Comparison of ENCODE assay signal across 16 cellular contexts in genomic region chr10:91024541-91024940, GRCh38.
A peak's percentile ranks its signal among the peaks of the same experiment; 100 is the strongest.
DNase-seq lines count a peak whose midpoint lies in the region.
"Had no signal": no experiment of that assay in that cellular context is flagged by ENCODE, and none has a peak within 500 bp of the region (broad histone marks: within the 10 kb centered on the region; RNA-seq: fewer than 3 reads in every experiment).

No MANE protein-coding gene starts in this region.

- no peaks in the 10 kb centered on the region for H3K36me3 ChIP-seq in adipocyte (ENCODE audit: control insufficient read depth, insufficient read depth, low read length, severe bottlenecking)

- H3K9ac ChIP-seq in adipocyte (ENCODE audit: low read length), result peak overlapping the region; percentile 20

- no peaks in the 10 kb centered on the region for H3K27me3 ChIP-seq in adipocyte (replicated peaks; ENCODE audit: control insufficient read depth, insufficient read depth, low read length)

- no peaks in the 10 kb centered on the region for H3K9me3 ChIP-seq in adipocyte (ENCODE audit: control insufficient read depth, low read length)
- H3K9me3 ChIP-seq: A549 had no signal

- peaks cover 16% of the 10 kb centered on the region for H3K4me1 ChIP-seq in adipocyte (ENCODE audit: control insufficient read depth, insufficient read depth, low read length)
- H3K4me1 ChIP-seq: A549 had no signal

- DNase-seq in COLO829 (ENCODE audit: low spot score) (peak; percentile 17), adipocyte (ENCODE audit: low read depth) (no peak), globus pallidus (ENCODE audit: low spot score) (peak; percentile 38), substantia nigra (lab: John Stamatoyannopoulos, UW) (peak in 3 of 49 donors; percentile 7 to 23 (median 15)), islet precursor cell (no peak), GM19240 (ENCODE audit: insufficient read length, low spot score) (no peak)
- no peak for DNase-seq in stimulated activated CD4-positive, alpha-beta T cell treated with anti-CD3 and anti-CD28 coated beads, Interleukin-2, amount 100 ng/mL, for 48 hours
- DNase-seq: CD4-positive, alpha-beta T cell; DMS153; GF-D8; NCI-H1105; NCI-H1694 treated with DMSO at 0.1 percent for 48 hours; NCI-H748 treated with DMSO at 0.1 percent for 48 hours; NK-92 treated with Interleukin-12 subunit alpha and Interleukin-12 subunit beta, amount 100 ng/mL, for 24 hours; Right ventricle myocardium superior had no signal

- H3K27ac ChIP-seq in substantia nigra (ENCODE audit: low read depth, low read length, poor library complexity, severe bottlenecking), result peak overlapping the region; percentile 97
- H3K27ac ChIP-seq: A549 had no signal

- H3K4me3 ChIP-seq in adipocyte (ENCODE audit: low read length), result no peak overlapping the region
- H3K4me3 ChIP-seq: A549 had no signal

Comparison
In these comparisons a context has a peak if more than half of its experiments do, and no peak if none do; other contexts are left out.
1. DNase-seq: peak in COLO829 (single experiment) and globus pallidus (single experiment); none in adipocyte (single experiment), stimulated activated CD4-positive, alpha-beta T cell treated with anti-CD3 and anti-CD28 coated beads, Interleukin-2, amount 100 ng/mL, for 48 hours (0 of 2), islet precursor cell (single experiment) and GM19240 (single experiment).